ENCODE assay signal across 1 cellular context in the genomic region with DNA sequence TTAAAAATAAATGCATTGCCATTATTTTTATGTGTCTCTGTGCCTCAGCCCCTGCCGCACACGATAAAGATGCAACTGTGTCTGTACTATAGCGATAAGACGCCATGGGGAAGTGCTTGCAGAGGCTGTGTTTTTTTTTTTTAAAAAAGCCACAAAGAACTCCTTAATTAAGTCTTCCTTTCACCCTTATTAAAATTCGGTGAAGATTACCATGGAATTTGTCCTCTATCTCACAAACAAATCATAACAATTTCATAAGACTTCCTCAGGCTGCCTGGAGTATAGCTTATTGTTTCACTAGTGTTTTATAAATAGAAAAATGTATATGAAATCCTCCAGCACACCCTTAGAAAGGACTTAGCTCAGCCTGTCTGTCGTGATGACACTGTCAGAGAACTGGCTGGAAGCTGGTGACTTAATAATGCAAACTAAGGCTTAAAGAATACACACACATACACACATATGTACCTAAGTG.
TF ChIP-seq lines count a peak whose summit lies in the region.

No MANE protein-coding gene starts in this region.

TF ChIP-seq in K562, 482 proteins besides CTCF, POLR2A, EP300 and RAD21 (continued from another document and continues in another):
- TF ChIP-seq, protein P1, sequence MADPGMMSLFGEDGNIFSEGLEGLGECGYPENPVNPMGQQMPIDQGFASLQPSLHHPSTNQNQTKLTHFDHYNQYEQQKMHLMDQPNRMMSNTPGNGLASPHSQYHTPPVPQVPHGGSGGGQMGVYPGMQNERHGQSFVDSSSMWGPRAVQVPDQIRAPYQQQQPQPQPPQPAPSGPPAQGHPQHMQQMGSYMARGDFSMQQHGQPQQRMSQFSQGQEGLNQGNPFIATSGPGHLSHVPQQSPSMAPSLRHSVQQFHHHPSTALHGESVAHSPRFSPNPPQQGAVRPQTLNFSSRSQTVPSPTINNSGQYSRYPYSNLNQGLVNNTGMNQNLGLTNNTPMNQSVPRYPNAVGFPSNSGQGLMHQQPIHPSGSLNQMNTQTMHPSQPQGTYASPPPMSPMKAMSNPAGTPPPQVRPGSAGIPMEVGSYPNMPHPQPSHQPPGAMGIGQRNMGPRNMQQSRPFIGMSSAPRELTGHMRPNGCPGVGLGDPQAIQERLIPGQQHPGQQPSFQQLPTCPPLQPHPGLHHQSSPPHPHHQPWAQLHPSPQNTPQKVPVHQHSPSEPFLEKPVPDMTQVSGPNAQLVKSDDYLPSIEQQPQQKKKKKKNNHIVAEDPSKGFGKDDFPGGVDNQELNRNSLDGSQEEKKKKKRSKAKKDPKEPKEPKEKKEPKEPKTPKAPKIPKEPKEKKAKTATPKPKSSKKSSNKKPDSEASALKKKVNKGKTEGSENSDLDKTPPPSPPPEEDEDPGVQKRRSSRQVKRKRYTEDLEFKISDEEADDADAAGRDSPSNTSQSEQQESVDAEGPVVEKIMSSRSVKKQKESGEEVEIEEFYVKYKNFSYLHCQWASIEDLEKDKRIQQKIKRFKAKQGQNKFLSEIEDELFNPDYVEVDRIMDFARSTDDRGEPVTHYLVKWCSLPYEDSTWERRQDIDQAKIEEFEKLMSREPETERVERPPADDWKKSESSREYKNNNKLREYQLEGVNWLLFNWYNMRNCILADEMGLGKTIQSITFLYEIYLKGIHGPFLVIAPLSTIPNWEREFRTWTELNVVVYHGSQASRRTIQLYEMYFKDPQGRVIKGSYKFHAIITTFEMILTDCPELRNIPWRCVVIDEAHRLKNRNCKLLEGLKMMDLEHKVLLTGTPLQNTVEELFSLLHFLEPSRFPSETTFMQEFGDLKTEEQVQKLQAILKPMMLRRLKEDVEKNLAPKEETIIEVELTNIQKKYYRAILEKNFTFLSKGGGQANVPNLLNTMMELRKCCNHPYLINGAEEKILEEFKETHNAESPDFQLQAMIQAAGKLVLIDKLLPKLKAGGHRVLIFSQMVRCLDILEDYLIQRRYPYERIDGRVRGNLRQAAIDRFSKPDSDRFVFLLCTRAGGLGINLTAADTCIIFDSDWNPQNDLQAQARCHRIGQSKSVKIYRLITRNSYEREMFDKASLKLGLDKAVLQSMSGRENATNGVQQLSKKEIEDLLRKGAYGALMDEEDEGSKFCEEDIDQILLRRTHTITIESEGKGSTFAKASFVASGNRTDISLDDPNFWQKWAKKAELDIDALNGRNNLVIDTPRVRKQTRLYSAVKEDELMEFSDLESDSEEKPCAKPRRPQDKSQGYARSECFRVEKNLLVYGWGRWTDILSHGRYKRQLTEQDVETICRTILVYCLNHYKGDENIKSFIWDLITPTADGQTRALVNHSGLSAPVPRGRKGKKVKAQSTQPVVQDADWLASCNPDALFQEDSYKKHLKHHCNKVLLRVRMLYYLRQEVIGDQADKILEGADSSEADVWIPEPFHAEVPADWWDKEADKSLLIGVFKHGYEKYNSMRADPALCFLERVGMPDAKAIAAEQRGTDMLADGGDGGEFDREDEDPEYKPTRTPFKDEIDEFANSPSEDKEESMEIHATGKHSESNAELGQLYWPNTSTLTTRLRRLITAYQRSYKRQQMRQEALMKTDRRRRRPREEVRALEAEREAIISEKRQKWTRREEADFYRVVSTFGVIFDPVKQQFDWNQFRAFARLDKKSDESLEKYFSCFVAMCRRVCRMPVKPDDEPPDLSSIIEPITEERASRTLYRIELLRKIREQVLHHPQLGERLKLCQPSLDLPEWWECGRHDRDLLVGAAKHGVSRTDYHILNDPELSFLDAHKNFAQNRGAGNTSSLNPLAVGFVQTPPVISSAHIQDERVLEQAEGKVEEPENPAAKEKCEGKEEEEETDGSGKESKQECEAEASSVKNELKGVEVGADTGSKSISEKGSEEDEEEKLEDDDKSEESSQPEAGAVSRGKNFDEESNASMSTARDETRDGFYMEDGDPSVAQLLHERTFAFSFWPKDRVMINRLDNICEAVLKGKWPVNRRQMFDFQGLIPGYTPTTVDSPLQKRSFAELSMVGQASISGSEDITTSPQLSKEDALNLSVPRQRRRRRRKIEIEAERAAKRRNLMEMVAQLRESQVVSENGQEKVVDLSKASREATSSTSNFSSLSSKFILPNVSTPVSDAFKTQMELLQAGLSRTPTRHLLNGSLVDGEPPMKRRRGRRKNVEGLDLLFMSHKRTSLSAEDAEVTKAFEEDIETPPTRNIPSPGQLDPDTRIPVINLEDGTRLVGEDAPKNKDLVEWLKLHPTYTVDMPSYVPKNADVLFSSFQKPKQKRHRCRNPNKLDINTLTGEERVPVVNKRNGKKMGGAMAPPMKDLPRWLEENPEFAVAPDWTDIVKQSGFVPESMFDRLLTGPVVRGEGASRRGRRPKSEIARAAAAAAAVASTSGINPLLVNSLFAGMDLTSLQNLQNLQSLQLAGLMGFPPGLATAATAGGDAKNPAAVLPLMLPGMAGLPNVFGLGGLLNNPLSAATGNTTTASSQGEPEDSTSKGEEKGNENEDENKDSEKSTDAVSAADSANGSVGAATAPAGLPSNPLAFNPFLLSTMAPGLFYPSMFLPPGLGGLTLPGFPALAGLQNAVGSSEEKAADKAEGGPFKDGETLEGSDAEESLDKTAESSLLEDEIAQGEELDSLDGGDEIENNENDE (IDR thresholded peaks at IDR 0.05; ENCODE audit: low read depth, low read length): no peak
- TF ChIP-seq ESRRA (IDR thresholded peaks at IDR 0.05; ENCODE audit: borderline replicate concordance, low read depth) (0 out of 2 replicates have a peak, but pooled peaks have one; percentile 60), ZNF77 (CRISPR knock-in tag; IDR thresholded peaks at IDR 0.05) (no peak), C11orf30 (IDR thresholded peaks at IDR 0.05; ENCODE audit: low read depth) (peak; percentile 57), TGIF2 (CRISPR knock-in tag; IDR thresholded peaks at IDR 0.05) (no peak), PPARD (CRISPR knock-in tag; IDR thresholded peaks at IDR 0.05) (no peak), RBM22 (IDR thresholded peaks at IDR 0.05; ENCODE audit: low read depth, low read length, poor library complexity, severe bottlenecking) (no peak), GTF2A2 (tag; IDR thresholded peaks at IDR 0.05) (no peak), ZBED1 (IDR thresholded peaks at IDR 0.05) (peak; percentile 80; the same call in 1 of the 2 replicates), ARHGAP35 (IDR thresholded peaks at IDR 0.05; ENCODE audit: partially characterized antibody) (no peak), TEAD2 (tag; IDR thresholded peaks at IDR 0.05) (0 out of 2 replicates have a peak, but pooled peaks have one; percentile 6), SMARCB1 (IDR thresholded peaks at IDR 0.05; ENCODE audit: insufficient read length, low read depth) (no peak), NFIC (IDR thresholded peaks at IDR 0.05) (peak; percentile 77), ZSCAN32 (CRISPR knock-in tag; IDR thresholded peaks at IDR 0.05) (no peak), HNRNPK (IDR thresholded peaks at IDR 0.05; ENCODE audit: low read depth, low read length, poor library complexity, severe bottlenecking) (no peak), PCBP1 (IDR thresholded peaks at IDR 0.05; ENCODE audit: low read depth, low read length, poor library complexity, severe bottlenecking) (no peak), EWSR1 (IDR thresholded peaks at IDR 0.05; ENCODE audit: borderline replicate concordance, low read depth, partially characterized antibody) (no peak)
- TF ChIP-seq, protein P2, sequence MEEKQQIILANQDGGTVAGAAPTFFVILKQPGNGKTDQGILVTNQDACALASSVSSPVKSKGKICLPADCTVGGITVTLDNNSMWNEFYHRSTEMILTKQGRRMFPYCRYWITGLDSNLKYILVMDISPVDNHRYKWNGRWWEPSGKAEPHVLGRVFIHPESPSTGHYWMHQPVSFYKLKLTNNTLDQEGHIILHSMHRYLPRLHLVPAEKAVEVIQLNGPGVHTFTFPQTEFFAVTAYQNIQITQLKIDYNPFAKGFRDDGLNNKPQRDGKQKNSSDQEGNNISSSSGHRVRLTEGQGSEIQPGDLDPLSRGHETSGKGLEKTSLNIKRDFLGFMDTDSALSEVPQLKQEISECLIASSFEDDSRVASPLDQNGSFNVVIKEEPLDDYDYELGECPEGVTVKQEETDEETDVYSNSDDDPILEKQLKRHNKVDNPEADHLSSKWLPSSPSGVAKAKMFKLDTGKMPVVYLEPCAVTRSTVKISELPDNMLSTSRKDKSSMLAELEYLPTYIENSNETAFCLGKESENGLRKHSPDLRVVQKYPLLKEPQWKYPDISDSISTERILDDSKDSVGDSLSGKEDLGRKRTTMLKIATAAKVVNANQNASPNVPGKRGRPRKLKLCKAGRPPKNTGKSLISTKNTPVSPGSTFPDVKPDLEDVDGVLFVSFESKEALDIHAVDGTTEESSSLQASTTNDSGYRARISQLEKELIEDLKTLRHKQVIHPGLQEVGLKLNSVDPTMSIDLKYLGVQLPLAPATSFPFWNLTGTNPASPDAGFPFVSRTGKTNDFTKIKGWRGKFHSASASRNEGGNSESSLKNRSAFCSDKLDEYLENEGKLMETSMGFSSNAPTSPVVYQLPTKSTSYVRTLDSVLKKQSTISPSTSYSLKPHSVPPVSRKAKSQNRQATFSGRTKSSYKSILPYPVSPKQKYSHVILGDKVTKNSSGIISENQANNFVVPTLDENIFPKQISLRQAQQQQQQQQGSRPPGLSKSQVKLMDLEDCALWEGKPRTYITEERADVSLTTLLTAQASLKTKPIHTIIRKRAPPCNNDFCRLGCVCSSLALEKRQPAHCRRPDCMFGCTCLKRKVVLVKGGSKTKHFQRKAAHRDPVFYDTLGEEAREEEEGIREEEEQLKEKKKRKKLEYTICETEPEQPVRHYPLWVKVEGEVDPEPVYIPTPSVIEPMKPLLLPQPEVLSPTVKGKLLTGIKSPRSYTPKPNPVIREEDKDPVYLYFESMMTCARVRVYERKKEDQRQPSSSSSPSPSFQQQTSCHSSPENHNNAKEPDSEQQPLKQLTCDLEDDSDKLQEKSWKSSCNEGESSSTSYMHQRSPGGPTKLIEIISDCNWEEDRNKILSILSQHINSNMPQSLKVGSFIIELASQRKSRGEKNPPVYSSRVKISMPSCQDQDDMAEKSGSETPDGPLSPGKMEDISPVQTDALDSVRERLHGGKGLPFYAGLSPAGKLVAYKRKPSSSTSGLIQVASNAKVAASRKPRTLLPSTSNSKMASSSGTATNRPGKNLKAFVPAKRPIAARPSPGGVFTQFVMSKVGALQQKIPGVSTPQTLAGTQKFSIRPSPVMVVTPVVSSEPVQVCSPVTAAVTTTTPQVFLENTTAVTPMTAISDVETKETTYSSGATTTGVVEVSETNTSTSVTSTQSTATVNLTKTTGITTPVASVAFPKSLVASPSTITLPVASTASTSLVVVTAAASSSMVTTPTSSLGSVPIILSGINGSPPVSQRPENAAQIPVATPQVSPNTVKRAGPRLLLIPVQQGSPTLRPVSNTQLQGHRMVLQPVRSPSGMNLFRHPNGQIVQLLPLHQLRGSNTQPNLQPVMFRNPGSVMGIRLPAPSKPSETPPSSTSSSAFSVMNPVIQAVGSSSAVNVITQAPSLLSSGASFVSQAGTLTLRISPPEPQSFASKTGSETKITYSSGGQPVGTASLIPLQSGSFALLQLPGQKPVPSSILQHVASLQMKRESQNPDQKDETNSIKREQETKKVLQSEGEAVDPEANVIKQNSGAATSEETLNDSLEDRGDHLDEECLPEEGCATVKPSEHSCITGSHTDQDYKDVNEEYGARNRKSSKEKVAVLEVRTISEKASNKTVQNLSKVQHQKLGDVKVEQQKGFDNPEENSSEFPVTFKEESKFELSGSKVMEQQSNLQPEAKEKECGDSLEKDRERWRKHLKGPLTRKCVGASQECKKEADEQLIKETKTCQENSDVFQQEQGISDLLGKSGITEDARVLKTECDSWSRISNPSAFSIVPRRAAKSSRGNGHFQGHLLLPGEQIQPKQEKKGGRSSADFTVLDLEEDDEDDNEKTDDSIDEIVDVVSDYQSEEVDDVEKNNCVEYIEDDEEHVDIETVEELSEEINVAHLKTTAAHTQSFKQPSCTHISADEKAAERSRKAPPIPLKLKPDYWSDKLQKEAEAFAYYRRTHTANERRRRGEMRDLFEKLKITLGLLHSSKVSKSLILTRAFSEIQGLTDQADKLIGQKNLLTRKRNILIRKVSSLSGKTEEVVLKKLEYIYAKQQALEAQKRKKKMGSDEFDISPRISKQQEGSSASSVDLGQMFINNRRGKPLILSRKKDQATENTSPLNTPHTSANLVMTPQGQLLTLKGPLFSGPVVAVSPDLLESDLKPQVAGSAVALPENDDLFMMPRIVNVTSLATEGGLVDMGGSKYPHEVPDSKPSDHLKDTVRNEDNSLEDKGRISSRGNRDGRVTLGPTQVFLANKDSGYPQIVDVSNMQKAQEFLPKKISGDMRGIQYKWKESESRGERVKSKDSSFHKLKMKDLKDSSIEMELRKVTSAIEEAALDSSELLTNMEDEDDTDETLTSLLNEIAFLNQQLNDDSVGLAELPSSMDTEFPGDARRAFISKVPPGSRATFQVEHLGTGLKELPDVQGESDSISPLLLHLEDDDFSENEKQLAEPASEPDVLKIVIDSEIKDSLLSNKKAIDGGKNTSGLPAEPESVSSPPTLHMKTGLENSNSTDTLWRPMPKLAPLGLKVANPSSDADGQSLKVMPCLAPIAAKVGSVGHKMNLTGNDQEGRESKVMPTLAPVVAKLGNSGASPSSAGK (IDR thresholded peaks at IDR 0.05): no peak
- TF ChIP-seq, protein P3, sequence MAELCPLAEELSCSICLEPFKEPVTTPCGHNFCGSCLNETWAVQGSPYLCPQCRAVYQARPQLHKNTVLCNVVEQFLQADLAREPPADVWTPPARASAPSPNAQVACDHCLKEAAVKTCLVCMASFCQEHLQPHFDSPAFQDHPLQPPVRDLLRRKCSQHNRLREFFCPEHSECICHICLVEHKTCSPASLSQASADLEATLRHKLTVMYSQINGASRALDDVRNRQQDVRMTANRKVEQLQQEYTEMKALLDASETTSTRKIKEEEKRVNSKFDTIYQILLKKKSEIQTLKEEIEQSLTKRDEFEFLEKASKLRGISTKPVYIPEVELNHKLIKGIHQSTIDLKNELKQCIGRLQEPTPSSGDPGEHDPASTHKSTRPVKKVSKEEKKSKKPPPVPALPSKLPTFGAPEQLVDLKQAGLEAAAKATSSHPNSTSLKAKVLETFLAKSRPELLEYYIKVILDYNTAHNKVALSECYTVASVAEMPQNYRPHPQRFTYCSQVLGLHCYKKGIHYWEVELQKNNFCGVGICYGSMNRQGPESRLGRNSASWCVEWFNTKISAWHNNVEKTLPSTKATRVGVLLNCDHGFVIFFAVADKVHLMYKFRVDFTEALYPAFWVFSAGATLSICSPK (IDR thresholded peaks at IDR 0.05; ENCODE audit: borderline replicate concordance): no peak
- TF ChIP-seq, protein P4, sequence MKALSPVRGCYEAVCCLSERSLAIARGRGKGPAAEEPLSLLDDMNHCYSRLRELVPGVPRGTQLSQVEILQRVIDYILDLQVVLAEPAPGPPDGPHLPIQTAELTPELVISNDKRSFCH (CRISPR knock-in tag; IDR thresholded peaks at IDR 0.05): no peak
- TF ChIP-seq, protein P4 (tag; IDR thresholded peaks at IDR 0.05): no peak
- TF ChIP-seq, protein P5, sequence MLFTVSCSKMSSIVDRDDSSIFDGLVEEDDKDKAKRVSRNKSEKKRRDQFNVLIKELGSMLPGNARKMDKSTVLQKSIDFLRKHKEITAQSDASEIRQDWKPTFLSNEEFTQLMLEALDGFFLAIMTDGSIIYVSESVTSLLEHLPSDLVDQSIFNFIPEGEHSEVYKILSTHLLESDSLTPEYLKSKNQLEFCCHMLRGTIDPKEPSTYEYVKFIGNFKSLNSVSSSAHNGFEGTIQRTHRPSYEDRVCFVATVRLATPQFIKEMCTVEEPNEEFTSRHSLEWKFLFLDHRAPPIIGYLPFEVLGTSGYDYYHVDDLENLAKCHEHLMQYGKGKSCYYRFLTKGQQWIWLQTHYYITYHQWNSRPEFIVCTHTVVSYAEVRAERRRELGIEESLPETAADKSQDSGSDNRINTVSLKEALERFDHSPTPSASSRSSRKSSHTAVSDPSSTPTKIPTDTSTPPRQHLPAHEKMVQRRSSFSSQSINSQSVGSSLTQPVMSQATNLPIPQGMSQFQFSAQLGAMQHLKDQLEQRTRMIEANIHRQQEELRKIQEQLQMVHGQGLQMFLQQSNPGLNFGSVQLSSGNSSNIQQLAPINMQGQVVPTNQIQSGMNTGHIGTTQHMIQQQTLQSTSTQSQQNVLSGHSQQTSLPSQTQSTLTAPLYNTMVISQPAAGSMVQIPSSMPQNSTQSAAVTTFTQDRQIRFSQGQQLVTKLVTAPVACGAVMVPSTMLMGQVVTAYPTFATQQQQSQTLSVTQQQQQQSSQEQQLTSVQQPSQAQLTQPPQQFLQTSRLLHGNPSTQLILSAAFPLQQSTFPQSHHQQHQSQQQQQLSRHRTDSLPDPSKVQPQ (CRISPR knock-in tag; IDR thresholded peaks at IDR 0.05; ENCODE audit: borderline replicate concordance): no peak
